In genomic region chr7:83055197-83055596, GRCh38 we compare ENCODE assay signal across 28 cellular contexts.
"Had no signal": no experiment of that assay in that cellular context is flagged by ENCODE, and none has a peak within 500 bp of the region (broad histone marks: within the 10 kb centered on the region; RNA-seq: fewer than 3 reads in every experiment).

No MANE protein-coding gene starts in this region.

- H3K4me1 Mint-ChIP-seq: natural killer cell; nephron; neural progenitor cell; stimulated activated effector memory CD8-positive, alpha-beta T cell treated with anti-CD3 and anti-CD28 coated beads, Interleukin-12 subunit alpha, Interleukin-12 subunit beta, amount 100 ng/mL, for 72 hours; stimulated activated naive B cell treated with anti-CD40 and anti-IgM and Interleukin-4, amounts not matched to agents 10 μg/mL and 1 μg/mL and 100 μg/mL, for 72 hours had no signal

- H3K4me1 ChIP-seq: neural progenitor cell, psoas muscle, stomach, thyroid gland, tibial nerve, upper lobe of left lung, vagina had no signal

- H3K27me3 ChIP-seq: neural progenitor cell, ovary, stomach, thyroid gland, tibial nerve, upper lobe of left lung, vagina had no signal

- H3K4me3 Mint-ChIP-seq: natural killer cell; nephron; neural progenitor cell; stimulated activated effector memory CD8-positive, alpha-beta T cell treated with anti-CD3 and anti-CD28 coated beads, Interleukin-12 subunit alpha, Interleukin-12 subunit beta, amount 100 ng/mL, for 72 hours; stimulated activated naive B cell treated with anti-CD40 and anti-IgM and Interleukin-4, amounts not matched to agents 10 μg/mL and 1 μg/mL and 100 μg/mL, for 72 hours; stimulated activated naive CD8-positive, alpha-beta T cell treated with anti-CD3 and anti-CD28 coated beads, Interleukin-15, Interleukin-2, amounts not matched to agents 100 ng/mL and 50 ng/mL, for 24 hours had no signal

- H3K36me3 ChIP-seq: neural progenitor cell, ovary, stomach, thoracic aorta, thyroid gland, tibial nerve, upper lobe of left lung, vagina had no signal

- H3K4me2 ChIP-seq: neural progenitor cell had no signal

- H3K27me3 Mint-ChIP-seq: progenitor cell of endocrine pancreas; stimulated activated naive B cell treated with anti-CD40 and anti-IgM and Interleukin-4, amounts not matched to agents 10 μg/mL and 1 μg/mL and 100 μg/mL, for 72 hours; stimulated activated naive CD8-positive, alpha-beta T cell treated with anti-CD3 and anti-CD28 coated beads, Interleukin-15, Interleukin-2, amounts not matched to agents 100 ng/mL and 50 ng/mL, for 24 hours had no signal

- H3K36me3 Mint-ChIP-seq: natural killer cell; neural progenitor cell; stimulated activated effector memory CD8-positive, alpha-beta T cell treated with anti-CD3 and anti-CD28 coated beads, Interleukin-12 subunit alpha, Interleukin-12 subunit beta, amount 100 ng/mL, for 72 hours; stimulated activated naive B cell treated with anti-CD40 and anti-IgM and Interleukin-4, amounts not matched to agents 10 μg/mL and 1 μg/mL and 100 μg/mL, for 72 hours had no signal

- H3K9ac ChIP-seq: neural progenitor cell, parathyroid adenoma had no signal

- FAIRE-seq: small intestine, urothelium cell line had no signal

- H3K4me3 ChIP-seq: neural progenitor cell, ovary, psoas muscle, stomach, thoracic aorta, thyroid gland, tibial nerve, upper lobe of left lung, vagina had no signal

- H3K9me3 ChIP-seq: ovary, psoas muscle, stomach, thoracic aorta, thyroid gland, tibial nerve, upper lobe of left lung, vagina had no signal

- H2AFZ ChIP-seq: neural progenitor cell, parathyroid adenoma had no signal

- H3K9me3 Mint-ChIP-seq: nephron; neural progenitor cell; stimulated activated naive B cell treated with anti-CD40 and anti-IgM and Interleukin-4, amounts not matched to agents 10 μg/mL and 1 μg/mL and 100 μg/mL, for 72 hours had no signal

- DNase-seq: natural killer cell; occipital lobe; ovary; posterior cingulate gyrus; psoas muscle; right cardiac atrium; small intestine; stimulated activated CD4-positive, alpha-beta T cell treated with anti-CD3 and anti-CD28 coated beads, Interleukin-15, amount 100 ng/mL, for 24 hours; stimulated activated CD4-positive, alpha-beta T cell treated with anti-CD3 and anti-CD28 coated beads, Interleukin-2, amount 100 ng/mL, for 24 hours; stimulated activated CD4-positive, alpha-beta T cell treated with anti-CD3 and anti-CD28 coated beads, Interleukin-2, amount 100 ng/mL, for 48 hours; stimulated activated CD4-positive, alpha-beta T cell treated with anti-CD3 and anti-CD28 coated beads, Interleukin-4, amount 100 ng/mL, for 24 hours; stimulated activated naive B cell treated with anti-CD40 and anti-IgM and Interleukin-4, amounts not matched to agents 10 μg/mL and 1 μg/mL and 100 μg/mL, for 72 hours; stimulated activated naive CD4-positive, alpha-beta T cell treated with Interleukin-2 at 50 U/mL for 16 hours; stomach; thyroid gland; trophoblast cell; upper lobe of left lung had no signal

- H3K27ac ChIP-seq: neural progenitor cell, ovary, parathyroid adenoma, psoas muscle, stomach, thoracic aorta, thyroid gland, tibial nerve, upper lobe of left lung, vagina had no signal

- ATAC-seq: natural killer cell; psoas muscle; right cardiac atrium; sciatic nerve; stimulated activated effector memory CD8-positive, alpha-beta T cell treated with anti-CD3 and anti-CD28 coated beads, Interleukin-12 subunit alpha, Interleukin-12 subunit beta, amount 100 ng/mL, for 72 hours; stimulated activated naive B cell treated with anti-CD40 and anti-IgM and Interleukin-4, amounts not matched to agents 10 μg/mL and 1 μg/mL and 100 μg/mL, for 72 hours had no signal

- H3K79me2 ChIP-seq: parathyroid adenoma had no signal

- H3K27ac Mint-ChIP-seq: natural killer cell; nephron; neural progenitor cell; progenitor cell of endocrine pancreas; stimulated activated effector memory CD8-positive, alpha-beta T cell treated with anti-CD3 and anti-CD28 coated beads, Interleukin-12 subunit alpha, Interleukin-12 subunit beta, amount 100 ng/mL, for 72 hours; stimulated activated naive B cell treated with anti-CD40 and anti-IgM and Interleukin-4, amounts not matched to agents 10 μg/mL and 1 μg/mL and 100 μg/mL, for 72 hours; stimulated activated naive CD8-positive, alpha-beta T cell treated with anti-CD3 and anti-CD28 coated beads, Interleukin-15, Interleukin-2, amounts not matched to agents 100 ng/mL and 50 ng/mL, for 24 hours had no signal
